In the genomic region with DNA sequence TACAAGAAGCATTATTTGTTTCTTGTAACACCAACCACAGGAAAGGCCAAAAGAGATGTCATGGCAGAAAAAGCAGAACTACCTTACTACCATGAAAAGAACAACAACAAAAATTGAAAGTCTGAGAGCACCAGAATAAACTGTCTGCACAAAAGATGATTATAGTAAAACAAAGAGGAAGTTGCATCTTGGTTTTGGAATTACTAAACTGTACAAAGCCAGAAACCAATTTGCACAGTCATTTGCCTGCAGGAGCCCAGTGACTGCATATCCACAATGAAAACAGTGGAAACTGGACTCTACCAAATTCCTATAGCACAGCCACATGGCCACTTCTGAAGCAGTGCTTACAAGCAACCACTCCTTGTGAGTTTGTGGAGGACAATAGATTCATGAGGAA, we compare ENCODE assay signal across 8 cellular contexts.
DNase-seq lines count a peak whose midpoint lies in the region; ATAC-seq and TF ChIP-seq lines count a peak whose summit lies in the region.

No MANE protein-coding gene starts in this region.

- no peaks in the 10 kb centered on the region for H3K27me3 ChIP-seq in HL-60 (ENCODE audit: insufficient read depth, poor library complexity, severe bottlenecking)

- peak; percentile 82 for ATAC-seq in GM21526 (IDR thresholded peaks at IDR 0.05; ENCODE audit: low FRiP score, unreplicated experiment)

- TF ChIP-seq CTCF in GM12865 (IDR thresholded peaks at IDR 0.05; ENCODE audit: insufficient read depth, low read depth, low read length, missing control alignments) (no peak), HL-60 (IDR thresholded peaks at IDR 0.05; ENCODE audit: insufficient read depth, low read length) (no peak)

- no peak overlapping the region for H3K4me3 ChIP-seq in GM12865 (ENCODE audit: low read depth, low read length)
- no peak overlapping the region for H3K4me3 ChIP-seq in HL-60 (replicated peaks; ENCODE audit: insufficient read depth, low read length)

- H3K27ac ChIP-seq in HL-60 (replicated peaks): peak overlapping the region; percentile 86

- DNase-seq in GM12865 (ENCODE audit: low read depth): peak; percentile 78
- DNase-seq in HL-60 (ENCODE audit: low read depth in 1 of 2, low spot score in 1 of 2): peak; percentile 55 to 83
- peak; percentile 22 for DNase-seq in cerebellar cortex (ENCODE audit: low spot score)
- peak; percentile 50 for DNase-seq in superior temporal gyrus (ENCODE audit: extremely low spot score)
- no peak for DNase-seq in stimulated activated CD4-positive, alpha-beta T cell treated with anti-CD3 and anti-CD28 coated beads, Interleukin-12 subunit alpha, Interleukin-12 subunit beta, amount 100 ng/mL, for 4 hours
- no peak for DNase-seq in activated T-cell treated with anti-CD3 and anti-CD28 coated beads, Interleukin-2, amount 50 U/mL, for 48 hours
- no peak for DNase-seq in stimulated activated CD4-positive, alpha-beta T cell treated with anti-CD3 and anti-CD28 coated beads, Interleukin-2, amount 100 ng/mL, for 48 hours

Comparison
In these comparisons a context has a peak if more than half of its experiments do, and no peak if none do; other contexts are left out.
1. DNase-seq: peak in GM12865 (single experiment), HL-60 (2 of 2), cerebellar cortex (single experiment) and superior temporal gyrus (single experiment); none in stimulated activated CD4-positive, alpha-beta T cell treated with anti-CD3 and anti-CD28 coated beads, Interleukin-12 subunit alpha, Interleukin-12 subunit beta, amount 100 ng/mL, for 4 hours (single experiment), activated T-cell treated with anti-CD3 and anti-CD28 coated beads, Interleukin-2, amount 50 U/mL, for 48 hours (0 of 2) and stimulated activated CD4-positive, alpha-beta T cell treated with anti-CD3 and anti-CD28 coated beads, Interleukin-2, amount 100 ng/mL, for 48 hours (0 of 2).